Comparison of ENCODE assay signal across 21 cellular contexts in genomic region chr5:53738105-53738504, GRCh38.
"Had no signal": no experiment of that assay in that cellular context is flagged by ENCODE, and none has a peak within 500 bp of the region (broad histone marks: within the 10 kb centered on the region; RNA-seq: fewer than 3 reads in every experiment).

No MANE protein-coding gene starts in this region.

- H3K4me1 ChIP-seq: esophagus muscularis mucosa, foreskin keratinocyte, gastroesophageal sphincter, heart left ventricle, left lung, lower lobe of right lung had no signal

- DNase-seq: dermis blood vessel endothelial cell; dorsolateral prefrontal cortex; effector CD4-positive, alpha-beta T cell; effector memory CD4-positive, alpha-beta T cell; foreskin keratinocyte; heart left ventricle; hypothalamus; immature natural killer cell; islet precursor cell; left cardiac atrium; left lung; left ventricle myocardium superior; lower lobe of right lung; mesenchymal stem cell; mucosa of descending colon; naive B cell had no signal

- H3K4me3 ChIP-seq: coronary artery, dorsolateral prefrontal cortex, esophagus muscularis mucosa, gastroesophageal sphincter, heart left ventricle, hepatocyte, left lung, lower lobe of right lung, mucosa of descending colon had no signal

- ATAC-seq: foreskin keratinocyte, gastroesophageal sphincter, heart left ventricle, left cardiac atrium, left lung, left ventricle myocardium superior, lower lobe of right lung, mucosa of descending colon had no signal

- H3K9me3 ChIP-seq: left lung, lower lobe of right lung, mucosa of descending colon had no signal

- H3K36me3 ChIP-seq: esophagus muscularis mucosa, gastroesophageal sphincter, heart left ventricle, left lung, lower lobe of right lung had no signal

- H3K27me3 ChIP-seq: dorsolateral prefrontal cortex, esophagus muscularis mucosa, gastroesophageal sphincter, heart left ventricle, hepatocyte, left lung had no signal

- FAIRE-seq: endothelial cell of umbilical vein had no signal

- H3K4me2 ChIP-seq: hepatocyte had no signal

- H2AFZ ChIP-seq: hepatocyte had no signal

- H3K27ac ChIP-seq: coronary artery, dorsolateral prefrontal cortex, esophagus muscularis mucosa, foreskin keratinocyte, gastroesophageal sphincter, heart left ventricle, hepatocyte, left lung, lower lobe of right lung had no signal
